In the genomic region with DNA sequence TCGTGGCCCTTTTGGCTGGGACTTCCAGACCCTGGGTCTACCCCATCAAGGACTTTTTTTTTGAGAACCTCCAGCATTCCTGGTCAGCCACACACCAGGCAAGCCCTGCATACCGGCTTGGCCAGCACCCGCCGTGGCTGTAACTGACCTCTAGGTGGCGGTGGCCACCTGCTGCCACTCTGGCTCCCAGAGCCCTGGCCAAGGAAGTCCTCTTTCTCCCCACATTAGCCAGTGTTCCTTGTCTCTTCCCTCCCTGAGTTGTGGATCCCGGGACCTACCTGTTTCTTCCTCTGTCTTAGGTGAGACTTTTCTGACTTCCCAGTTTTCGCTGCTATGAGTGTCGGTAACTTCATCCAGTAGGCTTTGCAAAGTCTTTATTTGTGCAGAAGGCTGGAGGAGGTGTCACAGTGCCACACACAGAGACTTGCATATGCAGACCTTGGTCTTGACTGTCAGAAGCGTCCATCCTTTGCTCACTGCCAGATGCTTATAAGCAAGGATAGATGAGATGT, we compare ENCODE assay signal across 8 cellular contexts.
A peak's percentile ranks its signal among the peaks of the same experiment; 100 is the strongest.
DNase-seq lines count a peak whose midpoint lies in the region; ATAC-seq and TF ChIP-seq lines count a peak whose summit lies in the region.

No MANE protein-coding gene starts in this region.

- H3K27me3 ChIP-seq in GM23338 (ENCODE audit: insufficient read depth) (no peaks in the 10 kb centered on the region), upper lobe of right lung (no peaks in the 10 kb centered on the region)

- H3F3A ChIP-seq in GM23338 (replicated peaks; ENCODE audit: low read depth) = no peaks in the 10 kb centered on the region

- no peak overlapping the region for H2AFZ ChIP-seq in GM23338

- H3K36me3 ChIP-seq in GM23338 (ENCODE audit: insufficient read depth) (no peaks in the 10 kb centered on the region), upper lobe of right lung (no peaks in the 10 kb centered on the region)

- H3K9me3 ChIP-seq in upper lobe of right lung = no peaks in the 10 kb centered on the region

- H3K4me3 Mint-ChIP-seq in GM23338 = no peak overlapping the region
- H3K4me3 Mint-ChIP-seq in activated CD8-positive, alpha-beta memory T cell treated with anti-CD3 and anti-CD28 coated beads, Interleukin-2, amount 10 ng/mL, durations not matched to agents 7 days and 5 days = no peak overlapping the region
- H3K4me3 Mint-ChIP-seq in natural killer cell treated with Interleukin-12 subunit alpha and Interleukin-12 subunit beta and Interleukin-15 and Interleukin-18, amount 100 ng/mL, for 72 hours = no peak overlapping the region

- no peak overlapping the region for H3K4me2 ChIP-seq in GM23338

- CTCF ChIA-PET in activated CD8-positive, alpha-beta memory T cell treated with anti-CD3 and anti-CD28 coated beads, Interleukin-2, amount 10 ng/mL, durations not matched to agents 7 days and 5 days (lab: Charles Lee) = interaction anchor here (1.1 to 1.4 kb wide), 3 partner anchors 16 to 362 kb away, joined by 3 to 4 read pairs (median 3); no protein-coding TSS in a partner anchor

- WGBS in lower leg skin, 2 donors = 55 to 57% methylated on average over 9 of the region's 9 CpGs

- TF ChIP-seq POLR2A in lower leg skin (IDR thresholded peaks at IDR 0.05) = no peak

- H3K27ac ChIP-seq in GM23338 (ENCODE audit: low read depth) (no peak overlapping the region), upper lobe of right lung (no peak overlapping the region)

- ATAC-seq in GM23338 (peak; percentile 99), upper lobe of right lung (peak; percentile 79)
- ATAC-seq in activated CD8-positive, alpha-beta memory T cell treated with anti-CD3 and anti-CD28 coated beads, Interleukin-2, amount 10 ng/mL, durations not matched to agents 7 days and 5 days = peak; percentile 74
- peak; percentile 59 to 72 for ATAC-seq in natural killer cell treated with Interleukin-12 subunit alpha and Interleukin-12 subunit beta and Interleukin-15 and Interleukin-18, amount 100 ng/mL, for 72 hours

- no peaks in the 10 kb centered on the region for H4K20me1 ChIP-seq in GM23338 (replicated peaks; ENCODE audit: insufficient read depth)

- intact Hi-C loops in upper lobe of right lung (cut with DNase I) = no loop called here
- intact Hi-C loops in lower leg skin (cut with DNase I; ENCODE audit: low total_unique reads) = loop anchor here (10.0 kb wide), 1 partner anchor 119 kb away; no protein-coding TSS in a partner anchor

- no peaks in the 10 kb centered on the region for H3K4me1 ChIP-seq in GM23338 (ENCODE audit: insufficient read depth)
- peaks cover 7% of the 10 kb centered on the region for H3K4me1 ChIP-seq in upper lobe of right lung

- peaks cover 4% of the 10 kb centered on the region for H3K4me1 Mint-ChIP-seq in GM23338
- H3K4me1 Mint-ChIP-seq in activated CD8-positive, alpha-beta memory T cell treated with anti-CD3 and anti-CD28 coated beads, Interleukin-2, amount 10 ng/mL, durations not matched to agents 7 days and 5 days = peaks cover 13% of the 10 kb centered on the region
- peaks cover 26 to 29% of the 10 kb centered on the region in 2 donors for H3K4me1 Mint-ChIP-seq in natural killer cell treated with Interleukin-12 subunit alpha and Interleukin-12 subunit beta and Interleukin-15 and Interleukin-18, amount 100 ng/mL, for 72 hours (ENCODE audit: low read depth in 2 of 2)

- H3K36me3 Mint-ChIP-seq in GM23338 (ENCODE audit: low read depth) = no peaks in the 10 kb centered on the region
- peaks cover 3% of the 10 kb centered on the region for H3K36me3 Mint-ChIP-seq in activated CD8-positive, alpha-beta memory T cell treated with anti-CD3 and anti-CD28 coated beads, Interleukin-2, amount 10 ng/mL, durations not matched to agents 7 days and 5 days
- H3K36me3 Mint-ChIP-seq in natural killer cell treated with Interleukin-12 subunit alpha and Interleukin-12 subunit beta and Interleukin-15 and Interleukin-18, amount 100 ng/mL, for 72 hours = no peaks in the 10 kb centered on the region

- no peaks in the 10 kb centered on the region for H3K9me3 Mint-ChIP-seq in GM23338
- H3K9me3 Mint-ChIP-seq in activated CD8-positive, alpha-beta memory T cell treated with anti-CD3 and anti-CD28 coated beads, Interleukin-2, amount 10 ng/mL, durations not matched to agents 7 days and 5 days (ENCODE audit: low read depth) = no peaks in the 10 kb centered on the region
- no peaks in the 10 kb centered on the region for H3K9me3 Mint-ChIP-seq in natural killer cell treated with Interleukin-12 subunit alpha and Interleukin-12 subunit beta and Interleukin-15 and Interleukin-18, amount 100 ng/mL, for 72 hours

- no peak overlapping the region for H3K4me3 ChIP-seq in GM23338
- no peak overlapping the region for H3K4me3 ChIP-seq in fibroblast of pulmonary artery (replicated peaks; ENCODE audit: low read depth, low read length)
- H3K4me3 ChIP-seq in upper lobe of right lung = no peak overlapping the region
- no peak overlapping the region for H3K4me3 ChIP-seq in lower leg skin (ENCODE audit: low read depth, poor library complexity, severe bottlenecking)

- no peaks in the 10 kb centered on the region for H3K79me2 ChIP-seq in GM23338 (replicated peaks; ENCODE audit: insufficient read depth)

- H3K9me2 ChIP-seq in GM23338 (ENCODE audit: insufficient read depth) = no peaks in the 10 kb centered on the region

- H3K27me3 Mint-ChIP-seq in GM23338 (ENCODE audit: insufficient read depth, low read depth, poor library complexity) = peaks cover under 1% of the 10 kb centered on the region
- no peaks in the 10 kb centered on the region for H3K27me3 Mint-ChIP-seq in activated CD8-positive, alpha-beta memory T cell treated with anti-CD3 and anti-CD28 coated beads, Interleukin-2, amount 10 ng/mL, durations not matched to agents 7 days and 5 days
- no peaks in the 10 kb centered on the region for H3K27me3 Mint-ChIP-seq in natural killer cell treated with Interleukin-12 subunit alpha and Interleukin-12 subunit beta and Interleukin-15 and Interleukin-18, amount 100 ng/mL, for 72 hours

- H3K27ac Mint-ChIP-seq in GM23338 = no peak overlapping the region
- H3K27ac Mint-ChIP-seq in activated CD8-positive, alpha-beta memory T cell treated with anti-CD3 and anti-CD28 coated beads, Interleukin-2, amount 10 ng/mL, durations not matched to agents 7 days and 5 days = no peak overlapping the region
- peak overlapping the region in 1 of 2 donors; percentile 7 for H3K27ac Mint-ChIP-seq in natural killer cell treated with Interleukin-12 subunit alpha and Interleukin-12 subunit beta and Interleukin-15 and Interleukin-18, amount 100 ng/mL, for 72 hours

- peak; percentile 23 for DNase-seq in AG09319 (ENCODE audit: extremely low read depth, low read depth)
- peak; percentile 81 for DNase-seq in GM23338 (ENCODE audit: low spot score)
- DNase-seq in NCI-H446 treated with DMSO at 0.1 percent for 48 hours (lab: John Stamatoyannopoulos, UW) = peak; percentile 29
- peak; percentile 58 for DNase-seq in activated CD8-positive, alpha-beta memory T cell treated with anti-CD3 and anti-CD28 coated beads, Interleukin-2, amount 10 ng/mL, durations not matched to agents 7 days and 5 days
- peak; percentile 64 for DNase-seq in fibroblast of pulmonary artery (ENCODE audit: low read depth)
- DNase-seq in natural killer cell treated with Interleukin-12 subunit alpha and Interleukin-12 subunit beta and Interleukin-15 and Interleukin-18, amount 100 ng/mL, for 72 hours (ENCODE audit: low spot score) = no peak
- peak; percentile 81 for DNase-seq in upper lobe of right lung
- DNase-seq in lower leg skin (ENCODE audit: low spot score in 2 of 2) = no peak

- TF ChIP-seq CTCF in AG09319 (IDR thresholded peaks at IDR 0.05; ENCODE audit: low read depth, low read length) (peak; percentile 93), GM23338 (conservative IDR thresholded peaks at IDR 0.05; ENCODE audit: low read depth in 2 of 2) (peak; percentile 87 to 97), fibroblast of pulmonary artery (IDR thresholded peaks at IDR 0.05; ENCODE audit: low read length, missing control alignments) (peak; percentile 95), upper lobe of right lung (IDR thresholded peaks at IDR 0.05) (peak; percentile 81), lower leg skin (IDR thresholded peaks at IDR 0.05) (peak in 1 of 3 donors; percentile 32)

TF ChIP-seq in GM23338, 12 proteins besides CTCF, POLR2A, EP300 and RAD21 (continues in another document):
- TF ChIP-seq ZNF331 (CRISPR knock-in tag; IDR thresholded peaks at IDR 0.05; ENCODE audit: low read depth) (no peak), STAT1 (IDR thresholded peaks at IDR 0.05; ENCODE audit: unreplicated experiment) (no peak)
- TF ChIP-seq, protein P1, sequence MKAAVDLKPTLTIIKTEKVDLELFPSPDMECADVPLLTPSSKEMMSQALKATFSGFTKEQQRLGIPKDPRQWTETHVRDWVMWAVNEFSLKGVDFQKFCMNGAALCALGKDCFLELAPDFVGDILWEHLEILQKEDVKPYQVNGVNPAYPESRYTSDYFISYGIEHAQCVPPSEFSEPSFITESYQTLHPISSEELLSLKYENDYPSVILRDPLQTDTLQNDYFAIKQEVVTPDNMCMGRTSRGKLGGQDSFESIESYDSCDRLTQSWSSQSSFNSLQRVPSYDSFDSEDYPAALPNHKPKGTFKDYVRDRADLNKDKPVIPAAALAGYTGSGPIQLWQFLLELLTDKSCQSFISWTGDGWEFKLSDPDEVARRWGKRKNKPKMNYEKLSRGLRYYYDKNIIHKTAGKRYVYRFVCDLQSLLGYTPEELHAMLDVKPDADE (IDR thresholded peaks at IDR 0.05) = no peak
- TF ChIP-seq, protein P2, sequence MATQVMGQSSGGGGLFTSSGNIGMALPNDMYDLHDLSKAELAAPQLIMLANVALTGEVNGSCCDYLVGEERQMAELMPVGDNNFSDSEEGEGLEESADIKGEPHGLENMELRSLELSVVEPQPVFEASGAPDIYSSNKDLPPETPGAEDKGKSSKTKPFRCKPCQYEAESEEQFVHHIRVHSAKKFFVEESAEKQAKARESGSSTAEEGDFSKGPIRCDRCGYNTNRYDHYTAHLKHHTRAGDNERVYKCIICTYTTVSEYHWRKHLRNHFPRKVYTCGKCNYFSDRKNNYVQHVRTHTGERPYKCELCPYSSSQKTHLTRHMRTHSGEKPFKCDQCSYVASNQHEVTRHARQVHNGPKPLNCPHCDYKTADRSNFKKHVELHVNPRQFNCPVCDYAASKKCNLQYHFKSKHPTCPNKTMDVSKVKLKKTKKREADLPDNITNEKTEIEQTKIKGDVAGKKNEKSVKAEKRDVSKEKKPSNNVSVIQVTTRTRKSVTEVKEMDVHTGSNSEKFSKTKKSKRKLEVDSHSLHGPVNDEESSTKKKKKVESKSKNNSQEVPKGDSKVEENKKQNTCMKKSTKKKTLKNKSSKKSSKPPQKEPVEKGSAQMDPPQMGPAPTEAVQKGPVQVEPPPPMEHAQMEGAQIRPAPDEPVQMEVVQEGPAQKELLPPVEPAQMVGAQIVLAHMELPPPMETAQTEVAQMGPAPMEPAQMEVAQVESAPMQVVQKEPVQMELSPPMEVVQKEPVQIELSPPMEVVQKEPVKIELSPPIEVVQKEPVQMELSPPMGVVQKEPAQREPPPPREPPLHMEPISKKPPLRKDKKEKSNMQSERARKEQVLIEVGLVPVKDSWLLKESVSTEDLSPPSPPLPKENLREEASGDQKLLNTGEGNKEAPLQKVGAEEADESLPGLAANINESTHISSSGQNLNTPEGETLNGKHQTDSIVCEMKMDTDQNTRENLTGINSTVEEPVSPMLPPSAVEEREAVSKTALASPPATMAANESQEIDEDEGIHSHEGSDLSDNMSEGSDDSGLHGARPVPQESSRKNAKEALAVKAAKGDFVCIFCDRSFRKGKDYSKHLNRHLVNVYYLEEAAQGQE (IDR thresholded peaks at IDR 0.05; ENCODE audit: unreplicated experiment) = no peak

Comparison
In these comparisons a context has a peak if more than half of its experiments do, and no peak if none do; other contexts are left out.
1. DNase-seq: peak in AG09319 (single experiment), GM23338 (single experiment), NCI-H446 treated with DMSO at 0.1 percent for 48 hours (single experiment), activated CD8-positive, alpha-beta memory T cell treated with anti-CD3 and anti-CD28 coated beads, Interleukin-2, amount 10 ng/mL, durations not matched to agents 7 days and 5 days (single experiment), fibroblast of pulmonary artery (single experiment) and upper lobe of right lung (single experiment); none in natural killer cell treated with Interleukin-12 subunit alpha and Interleukin-12 subunit beta and Interleukin-15 and Interleukin-18, amount 100 ng/mL, for 72 hours (single experiment) and lower leg skin (0 of 2).
2. Peak in every context shown above with its lines, with median percentiles within 50 percentile points of each other: ATAC-seq.